In the genomic region with DNA sequence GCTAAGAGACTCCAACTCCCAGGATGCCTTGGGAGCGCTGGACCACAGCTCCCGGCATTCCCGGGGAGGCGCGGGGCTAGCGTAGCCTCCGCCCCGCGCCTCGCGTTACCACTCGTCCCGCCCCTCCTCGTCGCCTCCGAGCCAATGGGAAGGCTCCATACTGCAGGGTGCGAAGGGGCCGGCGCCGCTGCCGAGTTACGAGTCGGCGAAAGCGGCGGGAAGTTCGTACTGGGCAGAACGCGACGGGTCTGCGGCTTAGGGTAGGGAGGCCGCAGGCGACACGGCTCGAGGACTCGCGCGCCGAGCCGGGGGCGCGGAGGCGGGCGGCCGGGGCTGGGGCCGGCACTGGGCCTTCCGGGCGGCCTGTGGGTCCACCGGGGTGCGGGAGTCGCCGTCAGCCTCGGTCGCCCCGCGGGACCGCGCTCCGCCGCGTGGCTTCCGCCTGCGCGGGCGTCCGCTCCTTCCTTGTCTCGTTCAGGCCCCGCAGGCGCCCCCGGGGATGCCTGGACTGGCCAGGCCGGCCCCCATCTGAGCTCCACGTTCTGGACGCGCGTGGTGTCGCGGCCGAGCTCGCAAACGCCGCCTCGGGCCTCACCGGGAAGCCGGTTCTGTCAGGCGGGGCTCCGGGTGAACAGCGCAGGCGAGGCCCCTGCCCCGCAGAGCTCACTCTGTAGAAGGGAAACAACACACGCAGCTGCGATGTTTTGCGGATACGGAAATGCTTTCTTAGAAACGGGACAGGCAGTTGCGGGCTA, we compare ENCODE assay signal across 8 cellular contexts. TPM values are rescaled to one million over a fixed set of nuclear protein-coding genes. Genes with fewer than 3 reads are reported as not detected.
DNase-seq lines count a peak whose midpoint lies in the region; ATAC-seq and TF ChIP-seq lines count a peak whose summit lies in the region.

A gene with protein sequence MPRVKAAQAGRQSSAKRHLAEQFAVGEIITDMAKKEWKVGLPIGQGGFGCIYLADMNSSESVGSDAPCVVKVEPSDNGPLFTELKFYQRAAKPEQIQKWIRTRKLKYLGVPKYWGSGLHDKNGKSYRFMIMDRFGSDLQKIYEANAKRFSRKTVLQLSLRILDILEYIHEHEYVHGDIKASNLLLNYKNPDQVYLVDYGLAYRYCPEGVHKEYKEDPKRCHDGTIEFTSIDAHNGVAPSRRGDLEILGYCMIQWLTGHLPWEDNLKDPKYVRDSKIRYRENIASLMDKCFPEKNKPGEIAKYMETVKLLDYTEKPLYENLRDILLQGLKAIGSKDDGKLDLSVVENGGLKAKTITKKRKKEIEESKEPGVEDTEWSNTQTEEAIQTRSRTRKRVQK (plus strand): TSS at position 195 of the 755 bp plus-strand sequence. CDS start 36,090 bp downstream, outside the sequence.

- H3K27ac ChIP-seq in temporal lobe (ENCODE audit: low read depth, low read length) = no peak within 1 kb of the TSS

- peak within 1 kb of the TSS; percentile 84 for H3K27ac Mint-ChIP-seq in activated naive CD4-positive, alpha-beta T cell treated with anti-CD3 and anti-CD28 coated beads, Interleukin-2, amount 50 U/mL, for 24 hours

- peaks cover 27% of the 10 kb centered on the region for H3K4me1 Mint-ChIP-seq in activated naive CD4-positive, alpha-beta T cell treated with anti-CD3 and anti-CD28 coated beads, Interleukin-2, amount 50 U/mL, for 24 hours

- H3K36me3 Mint-ChIP-seq in activated naive CD4-positive, alpha-beta T cell treated with anti-CD3 and anti-CD28 coated beads, Interleukin-2, amount 50 U/mL, for 24 hours = no peaks in the 10 kb centered on the region

- DNase-seq in NCI-H1105 (lab: John Stamatoyannopoulos, UW) (peak; percentile 96), SKM-1 (lab: John Stamatoyannopoulos, UW; ENCODE audit: unreplicated experiment) (peak; percentile 43), glomerular visceral epithelial cell (ENCODE audit: extremely low spot score) (peak; percentile 94), omental fat pad (ENCODE audit: low spot score) (peak; percentile 95)

- H3K9me3 Mint-ChIP-seq in activated naive CD4-positive, alpha-beta T cell treated with anti-CD3 and anti-CD28 coated beads, Interleukin-2, amount 50 U/mL, for 24 hours = no peaks in the 10 kb centered on the region

- peak; percentile 79 for TF ChIP-seq POLR2A in GM10847 (IDR thresholded peaks at IDR 0.05; ENCODE audit: extremely low read depth, insufficient read length)

- H3K4me3 Mint-ChIP-seq in activated naive CD4-positive, alpha-beta T cell treated with anti-CD3 and anti-CD28 coated beads, Interleukin-2, amount 50 U/mL, for 24 hours = peak within 1 kb of the TSS; percentile 94

- peak; percentile 98 for ATAC-seq in HG02642 (IDR thresholded peaks at IDR 0.05; ENCODE audit: poor library complexity, unreplicated experiment)
- ATAC-seq in omental fat pad (ENCODE audit: low FRiP score) = peak; percentile 100

- no peaks in the 10 kb centered on the region for H3K27me3 Mint-ChIP-seq in activated naive CD4-positive, alpha-beta T cell treated with anti-CD3 and anti-CD28 coated beads, Interleukin-2, amount 50 U/mL, for 24 hours

- no peak for TF ChIP-seq CTCF in omental fat pad (IDR thresholded peaks at IDR 0.05)

RNA-seq across cellular contexts. Expression of the gene that starts here (rescaled TPM):
- total RNA-seq in omental fat pad (10 to 100 TPM in 1 of 4 donors, 1 to 10 TPM in 3; 7.1 to 19.2 (median 8.5) TPM), temporal lobe (33.4 TPM)

Comparison
In these comparisons a context has a peak if more than half of its experiments do, and no peak if none do; other contexts are left out.
1. DNase-seq: peak in every context shown above with its lines; median percentile 96 in NCI-H1105; 95 in omental fat pad; 94 in glomerular visceral epithelial cell; 43 in SKM-1.